In genomic region chr6:143400258-143401059, GRCh38 we compare ENCODE assay signal across 9 cellular contexts. TPM values are rescaled to one million over a fixed set of nuclear protein-coding genes. Genes with fewer than 3 reads are reported as not detected.
A peak's percentile ranks its signal among the peaks of the same experiment; 100 is the strongest.
DNase-seq lines count a peak whose midpoint lies in the region; ATAC-seq and TF ChIP-seq lines count a peak whose summit lies in the region.
"Had no signal": no experiment of that assay in that cellular context is flagged by ENCODE, and none has a peak within 500 bp of the region (broad histone marks: within the 10 kb centered on the region; RNA-seq: fewer than 3 reads in every experiment).

No MANE protein-coding gene starts in this region.

- ATAC-seq in Right ventricle myocardium inferior (peak; percentile 65), upper lobe of left lung (ENCODE audit: low FRiP score in 2 of 2) (peak; percentile 56 to 67), HG03439 (IDR thresholded peaks at IDR 0.05; ENCODE audit: unreplicated experiment) (no peak), GM21390 (IDR thresholded peaks at IDR 0.05; ENCODE audit: unreplicated experiment) (no peak)

- H3K27ac ChIP-seq in upper lobe of left lung (peak overlapping the region; percentile 23 to 64 (median 44)), esophagus muscularis mucosa (replicated peaks in 1 of 4) (no peak overlapping the region)

- TF ChIP-seq EP300 in upper lobe of left lung (IDR thresholded peaks at IDR 0.05): no peak
- no peak for TF ChIP-seq EP300 in esophagus muscularis mucosa (IDR thresholded peaks at IDR 0.05)

- H3K9me3 ChIP-seq in upper lobe of left lung (no peaks in the 10 kb centered on the region), esophagus muscularis mucosa (no peaks in the 10 kb centered on the region)

- H3K4me1 ChIP-seq in upper lobe of left lung (peaks cover 9 to 23% (median 12%) of the 10 kb centered on the region in 4 donors), esophagus muscularis mucosa (peaks cover 0 to 5% (median 0%) of the 10 kb centered on the region in 4 donors)

- DNase-seq in Right ventricle myocardium inferior (ENCODE audit: missing footprints): no peak
- DNase-seq in cardiac septum (ENCODE audit: low spot score): no peak
- DNase-seq in NOMO-1 (lab: John Stamatoyannopoulos, UW; ENCODE audit: unreplicated experiment in 2 of 2): peak; percentile 74 to 80
- peak; percentile 34 for DNase-seq in fibroblast of the aortic adventitia (ENCODE audit: low read depth)
- peak in 1 of 2 donors; percentile 70 for DNase-seq in upper lobe of left lung
- DNase-seq in esophagus muscularis mucosa (ENCODE audit: extremely low spot score): no peak
- DNase-seq: stimulated activated naive CD4-positive, alpha-beta T cell treated with Interleukin-2 at 50 U/mL for 16 hours had no signal

- H3K36me3 ChIP-seq in upper lobe of left lung (no peaks in the 10 kb centered on the region), esophagus muscularis mucosa (no peaks in the 10 kb centered on the region)

- H3K27me3 ChIP-seq in upper lobe of left lung: no peaks in the 10 kb centered on the region
- no peaks in the 10 kb centered on the region for H3K27me3 ChIP-seq in esophagus muscularis mucosa

- H3K4me3 ChIP-seq in fibroblast of the aortic adventitia (ENCODE audit: low read depth, low read length): no peak overlapping the region
- no peak overlapping the region for H3K4me3 ChIP-seq in upper lobe of left lung
- H3K4me3 ChIP-seq in esophagus muscularis mucosa: no peak overlapping the region

- 37 to 38% methylated on average over 6 of the region's 6 CpGs for WGBS in upper lobe of left lung, 2 donors
- WGBS in esophagus muscularis mucosa: 69% methylated on average over 6 of the region's 6 CpGs

- intact Hi-C loops in Right ventricle myocardium inferior (cut with DNase I): no loop called here
- intact Hi-C loops in cardiac septum (cut with DNase I): no loop called here
- intact Hi-C loops in esophagus muscularis mucosa (cut with DNase I): no loop called here

- TF ChIP-seq POLR2A in upper lobe of left lung (IDR thresholded peaks at IDR 0.05) (no peak), esophagus muscularis mucosa (IDR thresholded peaks at IDR 0.05; ENCODE audit: low read depth) (no peak)

- TF ChIP-seq CTCF in fibroblast of the aortic adventitia (IDR thresholded peaks at IDR 0.05; ENCODE audit: insufficient read depth, low read length): no peak
- TF ChIP-seq CTCF in upper lobe of left lung (IDR thresholded peaks at IDR 0.05): no peak
- TF ChIP-seq CTCF in esophagus muscularis mucosa (IDR thresholded peaks at IDR 0.05): no peak

RNA-seq across cellular contexts. Expression of gene ADAT2, which starts 50.0 kb away (rescaled TPM):
- total RNA-seq in Right ventricle myocardium inferior (1.5 TPM), cardiac septum (2.2 TPM), fibroblast of the aortic adventitia (ENCODE audit: low replicate concordance) (6.4 and 7.1 TPM in 2 replicates), upper lobe of left lung (10 to 100 TPM in 1 of 6 donors, 1 to 10 TPM in 5; 4.9 to 11.5 (median 6.8) TPM), esophagus muscularis mucosa (1 to 10 TPM; 2.4 to 4.0 (median 3.2) TPM)

RNA-seq across cellular contexts. Expression of gene PEX3, which starts 50.1 kb away (rescaled TPM):
- total RNA-seq in Right ventricle myocardium inferior (19.9 TPM), cardiac septum (23.1 TPM), fibroblast of the aortic adventitia (ENCODE audit: low replicate concordance) (20.6 and 27.0 TPM in 2 replicates), upper lobe of left lung (10 to 100 TPM in 4 of 6 donors, 1 to 10 TPM in 2; 3.4 to 18.5 (median 13.1) TPM), esophagus muscularis mucosa (10 to 100 TPM; 15.1 to 24.1 (median 19.7) TPM)

Comparison
In these comparisons a context has a peak if more than half of its experiments do, and no peak if none do; other contexts are left out.
1. ATAC-seq: peak in Right ventricle myocardium inferior (single experiment) and upper lobe of left lung (2 of 2); none in HG03439 (single experiment) and GM21390 (single experiment).
2. DNase-seq: peak in NOMO-1 (2 of 2) and fibroblast of the aortic adventitia (single experiment); none in Right ventricle myocardium inferior (single experiment), cardiac septum (single experiment) and esophagus muscularis mucosa (single experiment).
3. H3K27ac ChIP-seq: peak in upper lobe of left lung (4 of 4); none in esophagus muscularis mucosa (0 of 4).